11 cellular contexts compared by ENCODE assay signal in genomic region chr2:1708476-1709334, GRCh38. TPM values are rescaled to one million over a fixed set of nuclear protein-coding genes. Genes with fewer than 3 reads are reported as not detected.
A peak's percentile ranks its signal among the peaks of the same experiment; 100 is the strongest.
DNase-seq lines count a peak whose midpoint lies in the region; ATAC-seq, FAIRE-seq and TF ChIP-seq lines count a peak whose summit lies in the region.
"Had no signal": no experiment of that assay in that cellular context is flagged by ENCODE, and none has a peak within 500 bp of the region (broad histone marks: within the 10 kb centered on the region; RNA-seq: fewer than 3 reads in every experiment).

No MANE protein-coding gene starts in this region.

- DNase-seq in Right ventricle myocardium inferior (ENCODE audit: missing footprints) (no peak), cardiac septum (ENCODE audit: low spot score) (no peak), epithelial cell of prostate (ENCODE audit: low read depth, low spot score) (no peak), aorta (peak in 1 of 2 donors; percentile 29), HT-29 (ENCODE audit: low spot score) (no peak), D721Med (ENCODE audit: insufficient read length, low spot score) (no peak)
- DNase-seq in activated CD4-positive, CD25-positive, alpha-beta regulatory T cell (lab: John Stamatoyannopoulos, UW) = no peak
- DNase-seq: kidney glomerular epithelial cell had no signal

- H3K36me3 ChIP-seq in muscle layer of colon (ENCODE audit: insufficient read depth, low read length) (no peaks in the 10 kb centered on the region), aorta (ENCODE audit: control insufficient read depth in 1 of 2, insufficient read depth in 2 of 2, low read length in 1 of 2) (no peaks in the 10 kb centered on the region)

- ATAC-seq in Right ventricle myocardium inferior (peak; percentile 37), aorta (ENCODE audit: low FRiP score) (peak; percentile 7)
- ATAC-seq: activated T-helper 17 cell treated with anti-CD3 and anti-CD28 coated beads, Interleukin-2, amount 50 U/mL, for 72 hours had no signal

- H3K4me3 ChIP-seq in muscle layer of colon (ENCODE audit: low read depth in 1 of 2, low read length in 2 of 2) (peak overlapping the region in 1 of 2 donors; percentile 43), aorta (ENCODE audit: low read length in 2 of 2) (no peak overlapping the region)

- WGBS in aorta, 2 donors = 55 to 62% methylated on average over 34 of the region's 34 CpGs

- peaks cover 30% of the 10 kb centered on the region for H3K4me1 ChIP-seq in muscle layer of colon (ENCODE audit: insufficient read depth, low read length)
- H3K4me1 ChIP-seq in aorta (ENCODE audit: control insufficient read depth in 1 of 2, insufficient read depth in 2 of 2, low read length in 2 of 2) = no peaks in the 10 kb centered on the region

- no peak for TF ChIP-seq CTCF in D721Med (IDR thresholded peaks at IDR 0.05; ENCODE audit: insufficient read depth, missing control alignments)

- H3K27ac ChIP-seq in epithelial cell of prostate (peak overlapping the region; percentile 93), muscle layer of colon (ENCODE audit: low read depth, low read length) (peak overlapping the region; percentile 17), aorta (ENCODE audit: low read depth in 1 of 2, low read length in 2 of 2) (peak overlapping the region in 1 of 2 donors; percentile 4)
- H3K27ac ChIP-seq: dorsolateral prefrontal cortex had no signal

- H3K27me3 ChIP-seq in muscle layer of colon (ENCODE audit: control insufficient read depth in 1 of 2, insufficient read depth in 2 of 2, low read length in 2 of 2) (no peaks in the 10 kb centered on the region), aorta (ENCODE audit: control insufficient read depth in 1 of 2, insufficient read depth in 2 of 2, low read length in 1 of 2) (no peaks in the 10 kb centered on the region)

- no peak overlapping the region for H3K9ac ChIP-seq in muscle layer of colon (ENCODE audit: low read length)

- no peak for FAIRE-seq in D721Med (lab: Jason Lieb, UNC)

- intact Hi-C loops in Right ventricle myocardium inferior (cut with DNase I) (loop anchor here (2.0 kb wide), 1 partner anchor 34 kb away; no protein-coding TSS in a partner anchor), cardiac septum (cut with DNase I) (loop anchor here (1.0 to 5.0 kb wide), 2 partner anchors 8 to 34 kb away; partner anchors contain the start of gene PXDN), aorta (cut with DNase I) (loop anchor here in 1 of 2 donors (5.0 kb wide), 1 partner anchor 51 kb away; no protein-coding TSS in a partner anchor)

- H3K9me3 ChIP-seq in muscle layer of colon (ENCODE audit: low read length) (no peaks in the 10 kb centered on the region), aorta (ENCODE audit: control insufficient read depth, low read length) (no peaks in the 10 kb centered on the region)

RNA-seq across cellular contexts. Expression of gene PXDN, which starts 35.6 kb away (rescaled TPM):
- total RNA-seq in Right ventricle myocardium inferior = 19.7 TPM
- total RNA-seq in cardiac septum = 27.5 TPM
- 100 to 1,000 TPM; 100 to 109 TPM for total RNA-seq in aorta
- 10 to 100 TPM; 10.6 to 63.0 TPM for polyA plus RNA-seq in aorta
- total RNA-seq in HT-29 (2014; rRNA removed; shearing (Covaris generic)) = 0.13 and 0.16 TPM in 2 replicates
- total RNA-seq: activated T-helper 17 cell treated with anti-CD3 and anti-CD28 coated beads, Interleukin-2, amount 50 U/mL, for 72 hours had no signal

Comparison
In these comparisons a context has a peak if more than half of its experiments do, and no peak if none do; other contexts are left out.
1. RNA of gene PXDN, which starts 35.6 kb away (total RNA-seq): 100 to 109 TPM in aorta, 27.5 TPM in cardiac septum (single experiment) and 19.7 TPM in Right ventricle myocardium inferior (single experiment); 0.13 to 0.16 TPM in HT-29; every median in the first group is over 10 times any median in the second.